8 cellular contexts compared by ENCODE assay signal in genomic region chr12:53219956-53220856, GRCh38. TPM values are rescaled to one million over a fixed set of nuclear protein-coding genes. Genes with fewer than 3 reads are reported as not detected.
DNase-seq lines count a peak whose midpoint lies in the region; ATAC-seq and TF ChIP-seq lines count a peak whose summit lies in the region.

No MANE protein-coding gene starts in this region.

- H3K9me3 ChIP-seq in RWPE2 (ENCODE audit: severe bottlenecking) = no peaks in the 10 kb centered on the region

- no peaks in the 10 kb centered on the region for H3K27me3 ChIP-seq in RWPE2 (ENCODE audit: insufficient read depth, poor library complexity, severe bottlenecking)

- H3K36me3 Mint-ChIP-seq in osteocyte (ENCODE audit: unreplicated experiment) (no peaks in the 10 kb centered on the region), type B pancreatic cell (no peaks in the 10 kb centered on the region)

- peaks cover 53% of the 10 kb centered on the region for H3K4me1 ChIP-seq in RWPE2 (ENCODE audit: insufficient read depth, poor library complexity, severe bottlenecking)

- H3K9me3 Mint-ChIP-seq in osteocyte (ENCODE audit: unreplicated experiment) = no peaks in the 10 kb centered on the region
- no peaks in the 10 kb centered on the region for H3K9me3 Mint-ChIP-seq in type B pancreatic cell

- H3K4me1 Mint-ChIP-seq in osteocyte (ENCODE audit: unreplicated experiment) (peaks cover 69% of the 10 kb centered on the region), type B pancreatic cell (ENCODE audit: unreplicated experiment) (peaks cover 56% of the 10 kb centered on the region)

- TF ChIP-seq CTCF in AG10803 (conservative IDR thresholded peaks at IDR 0.05; ENCODE audit: low read length) (no peak), RWPE2 (IDR thresholded peaks at IDR 0.05; ENCODE audit: poor library complexity, severe bottlenecking) (no peak), osteocyte (IDR thresholded peaks at IDR 0.05) (no peak), type B pancreatic cell (conservative IDR thresholded peaks at IDR 0.05) (no peak)

- H3K4me3 ChIP-seq in AG10803 (ENCODE audit: low read length) (peak overlapping the region; percentile 90), RWPE2 (ENCODE audit: severe bottlenecking) (peak overlapping the region; percentile 54)

- DNase-seq in AG10803 (ENCODE audit: low read depth) (peak; percentile 63), GM19238 (ENCODE audit: insufficient read length, low spot score) (peak; percentile 77), RWPE2 (ENCODE audit: low spot score) (no peak), glomerular endothelial cell (ENCODE audit: extremely low read depth, low read depth, low spot score) (peak; percentile 25), osteocyte (ENCODE audit: extremely low spot score, unreplicated experiment) (no peak), type B pancreatic cell (ENCODE audit: extremely low spot score, unreplicated experiment) (no peak)
- DNase-seq in activated naive CD4-positive, alpha-beta T cell treated with anti-CD3 and anti-CD28 coated beads, Interleukin-2, amount 50 U/mL, for 16 hours = peak; percentile 83

- peak overlapping the region; percentile 80 for H3K4me3 Mint-ChIP-seq in osteocyte (ENCODE audit: unreplicated experiment)
- peak overlapping the region; percentile 97 for H3K4me3 Mint-ChIP-seq in type B pancreatic cell

- peaks cover 5% of the 10 kb centered on the region; the same call in 1 of the 2 replicates for H3K36me3 ChIP-seq in RWPE2 (ENCODE audit: low read depth)

- peak overlapping the region; percentile 96 for H3K27ac ChIP-seq in RWPE2 (ENCODE audit: poor library complexity, severe bottlenecking)

- peak; percentile 40 for ATAC-seq in HG03439 (IDR thresholded peaks at IDR 0.05; ENCODE audit: unreplicated experiment)
- ATAC-seq in RWPE2 (ENCODE audit: low read depth) = peak; percentile 38

- H3K27ac Mint-ChIP-seq in osteocyte (ENCODE audit: unreplicated experiment) (peak overlapping the region; percentile 98), type B pancreatic cell (peak overlapping the region; percentile 97)

- H3K27me3 Mint-ChIP-seq in osteocyte (ENCODE audit: unreplicated experiment) = no peaks in the 10 kb centered on the region
- H3K27me3 Mint-ChIP-seq in type B pancreatic cell = peaks cover 9% of the 10 kb centered on the region

RNA-seq across cellular contexts. Expression of gene RARG, which starts 11.8 kb away (rescaled TPM):
- total RNA-seq in glomerular endothelial cell (9.8 and 16.7 TPM in 2 replicates), osteocyte (31.6 and 34.9 TPM in 2 replicates), type B pancreatic cell (ENCODE audit: low replicate concordance) (74.5 and 89.9 TPM in 2 replicates)

RNA-seq across cellular contexts. Expression of gene ITGB7, which starts 13.2 kb away (rescaled TPM):
- total RNA-seq in glomerular endothelial cell = not detected in 2 replicates
- total RNA-seq in osteocyte = 0.83 TPM in 1 of 2 replicates, not detected in the other
- 3.2 and 4.2 TPM in 2 replicates for total RNA-seq in type B pancreatic cell (ENCODE audit: low replicate concordance)

RNA-seq across cellular contexts. Expression of gene CSAD, which starts 39.5 kb away (rescaled TPM):
- total RNA-seq in glomerular endothelial cell (5.7 and 17.3 TPM in 2 replicates), osteocyte (45.0 and 47.0 TPM in 2 replicates), type B pancreatic cell (ENCODE audit: low replicate concordance) (30.6 and 49.3 TPM in 2 replicates)

RNA-seq across cellular contexts. Expression of gene ZNF740, which starts 39.7 kb away (rescaled TPM):
- total RNA-seq in glomerular endothelial cell (9.2 and 10.9 TPM in 2 replicates), osteocyte (39.6 and 55.4 TPM in 2 replicates), type B pancreatic cell (ENCODE audit: low replicate concordance) (49.2 and 72.2 TPM in 2 replicates)

RNA-seq across cellular contexts. Expression of gene ESPL1, which starts 47.9 kb away (rescaled TPM):
- total RNA-seq in glomerular endothelial cell = 2.6 and 4.8 TPM in 2 replicates
- 7.6 and 8.6 TPM in 2 replicates for total RNA-seq in osteocyte
- 35.1 and 50.0 TPM in 2 replicates for total RNA-seq in type B pancreatic cell (ENCODE audit: low replicate concordance)

Comparison
In these comparisons a context has a peak if more than half of its experiments do, and no peak if none do; other contexts are left out.
1. DNase-seq: peak in AG10803 (single experiment), GM19238 (single experiment), activated naive CD4-positive, alpha-beta T cell treated with anti-CD3 and anti-CD28 coated beads, Interleukin-2, amount 50 U/mL, for 16 hours (single experiment) and glomerular endothelial cell (single experiment); none in RWPE2 (single experiment), osteocyte (single experiment) and type B pancreatic cell (single experiment).